30 cellular contexts compared by ENCODE assay signal in the genomic region with DNA sequence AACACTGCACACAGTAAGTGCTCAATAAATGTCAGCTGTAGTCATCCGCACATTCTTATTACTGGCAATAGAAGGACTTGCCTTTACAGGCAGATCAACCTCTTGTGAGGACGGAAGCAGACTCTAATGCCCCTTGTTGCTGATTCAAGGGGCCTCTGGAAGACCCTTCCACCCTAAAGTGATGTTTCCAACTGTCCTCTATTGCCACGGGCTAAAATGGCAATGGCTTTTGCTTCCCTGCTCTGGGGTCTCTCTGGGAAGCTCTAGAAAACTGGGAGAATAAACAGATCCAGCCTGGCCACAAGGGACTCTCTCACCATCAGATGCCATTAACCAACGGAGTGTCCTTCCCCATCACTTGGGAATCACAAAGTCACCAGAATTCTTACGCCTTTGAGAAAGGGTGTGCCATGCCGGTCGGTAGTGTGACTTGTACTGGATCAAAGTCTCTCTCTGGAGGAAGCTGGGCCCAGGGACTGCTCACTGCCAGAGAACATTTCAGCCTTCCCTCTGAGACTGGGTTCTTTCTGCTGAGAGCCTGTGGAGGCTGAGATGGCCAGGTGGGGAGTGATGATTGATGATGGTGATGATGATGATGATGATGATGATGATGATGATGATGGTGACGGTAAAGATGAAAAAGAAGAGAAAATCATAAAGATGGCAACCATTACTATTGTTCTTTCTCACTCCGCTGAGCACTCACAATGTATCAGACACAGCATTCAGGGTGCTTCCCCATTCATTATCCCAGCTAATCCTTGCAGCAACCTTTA.
"Had no signal": no experiment of that assay in that cellular context is flagged by ENCODE, and none has a peak within 500 bp of the region (broad histone marks: within the 10 kb centered on the region; RNA-seq: fewer than 3 reads in every experiment).

No MANE protein-coding gene starts in this region.

- H3K36me3 Mint-ChIP-seq: immature natural killer cell; mesothelial cell of epicardium; naive thymus-derived CD4-positive, alpha-beta T cell; stimulated activated effector memory CD8-positive, alpha-beta T cell treated with anti-CD3 and anti-CD28 coated beads, Interleukin-12 subunit alpha, Interleukin-12 subunit beta, amount 100 ng/mL, for 72 hours; type B pancreatic cell had no signal

- H3K4me1 Mint-ChIP-seq: immature natural killer cell; mesothelial cell of epicardium; nephron; stimulated activated effector memory CD8-positive, alpha-beta T cell treated with anti-CD3 and anti-CD28 coated beads, Interleukin-12 subunit alpha, Interleukin-12 subunit beta, amount 100 ng/mL, for 72 hours had no signal

- H3K27me3 ChIP-seq: pancreas, testis, tibial artery had no signal

- DNase-seq: central memory CD4-positive, alpha-beta T cell; effector memory CD4-positive, alpha-beta T cell; esophagus squamous epithelium; foreskin melanocyte; glutamatergic neuron; heart right ventricle; hippocampal formation; immature natural killer cell; mesenchymal stem cell; mucosa of descending colon; naive thymus-derived CD4-positive, alpha-beta T cell; nucleus accumbens; pancreas; retina; stimulated activated CD4-positive, alpha-beta T cell treated with anti-CD3 and anti-CD28 coated beads, Interleukin-12 subunit alpha, Interleukin-12 subunit beta, amount 100 ng/mL, for 4 hours; stimulated activated CD4-positive, alpha-beta T cell treated with anti-CD3 and anti-CD28 coated beads, Interleukin-1b, Interleukin-23, amount 100 ng/mL, for 48 hours; stimulated activated CD4-positive, alpha-beta T cell treated with anti-CD3 and anti-CD28 coated beads, Interleukin-4, amount 100 ng/mL, for 24 hours; stimulated activated naive CD4-positive, alpha-beta T cell treated with Interleukin-2 at 50 U/mL for 16 hours; stomach; testis; tibial artery had no signal

- H3K9me3 Mint-ChIP-seq: mesothelial cell of epicardium; stimulated activated effector memory CD8-positive, alpha-beta T cell treated with anti-CD3 and anti-CD28 coated beads, Interleukin-12 subunit alpha, Interleukin-12 subunit beta, amount 100 ng/mL, for 72 hours; type B pancreatic cell had no signal

- H3K4me1 ChIP-seq: esophagus squamous epithelium, heart right ventricle, pancreas, stomach, testis, tibial artery had no signal

- H3K4me3 ChIP-seq: esophagus squamous epithelium, heart right ventricle, mucosa of descending colon, pancreas, smooth muscle cell, stomach, testis, tibial artery had no signal

- H3K4me2 ChIP-seq: smooth muscle cell had no signal

- H3K4me3 Mint-ChIP-seq: immature natural killer cell; mesothelial cell of epicardium; naive thymus-derived CD4-positive, alpha-beta T cell; nephron; stimulated activated effector memory CD8-positive, alpha-beta T cell treated with anti-CD3 and anti-CD28 coated beads, Interleukin-12 subunit alpha, Interleukin-12 subunit beta, amount 100 ng/mL, for 72 hours; type B pancreatic cell had no signal

- H3K36me3 ChIP-seq: esophagus squamous epithelium, heart right ventricle, pancreas, stomach, tibial artery had no signal

- FAIRE-seq: colon, endothelial cell of umbilical vein, keratinocyte, pancreas, urothelium cell line had no signal

- H3K27ac ChIP-seq: esophagus squamous epithelium, heart right ventricle, pancreas, stomach, testis, tibial artery had no signal

- H3K27ac Mint-ChIP-seq: immature natural killer cell; mesothelial cell of epicardium; naive thymus-derived CD4-positive, alpha-beta T cell; nephron; stimulated activated effector memory CD8-positive, alpha-beta T cell treated with anti-CD3 and anti-CD28 coated beads, Interleukin-12 subunit alpha, Interleukin-12 subunit beta, amount 100 ng/mL, for 72 hours; type B pancreatic cell had no signal

- H3K9me3 ChIP-seq: mucosa of descending colon, pancreas, testis had no signal
